Comparison of ENCODE assay signal across 9 cellular contexts in genomic region chr5:112965733-112966306, GRCh38.
"Had no signal": no experiment of that assay in that cellular context is flagged by ENCODE, and none has a peak within 500 bp of the region (broad histone marks: within the 10 kb centered on the region; RNA-seq: fewer than 3 reads in every experiment).

No MANE protein-coding gene starts in this region.

- H3K4me3 Mint-ChIP-seq: naive B cell; stimulated activated naive B cell treated with anti-CD40 and anti-IgM and Interleukin-4, amounts not matched to agents 10 μg/mL and 1 μg/mL and 100 μg/mL, for 72 hours had no signal

- H3K27me3 Mint-ChIP-seq: naive B cell; stimulated activated naive B cell treated with anti-CD40 and anti-IgM and Interleukin-4, amounts not matched to agents 10 μg/mL and 1 μg/mL and 100 μg/mL, for 72 hours had no signal

- H3K36me3 Mint-ChIP-seq: naive B cell; stimulated activated naive B cell treated with anti-CD40 and anti-IgM and Interleukin-4, amounts not matched to agents 10 μg/mL and 1 μg/mL and 100 μg/mL, for 72 hours had no signal

- H3K27ac Mint-ChIP-seq: stimulated activated naive B cell treated with anti-CD40 and anti-IgM and Interleukin-4, amounts not matched to agents 10 μg/mL and 1 μg/mL and 100 μg/mL, for 72 hours had no signal

- DNase-seq: amygdala; body of pancreas; caudate nucleus; islet precursor cell; naive B cell; pancreas; Right ventricle myocardium superior; stimulated activated naive B cell treated with anti-CD40 and anti-IgM and Interleukin-4, amounts not matched to agents 10 μg/mL and 1 μg/mL and 100 μg/mL, for 72 hours; substantia nigra had no signal

- H3K9me3 Mint-ChIP-seq: naive B cell; stimulated activated naive B cell treated with anti-CD40 and anti-IgM and Interleukin-4, amounts not matched to agents 10 μg/mL and 1 μg/mL and 100 μg/mL, for 72 hours had no signal
